ENCODE assay signal across 9 cellular contexts in genomic region chr22:46830001-46830715, GRCh38.
DNase-seq lines count a peak whose midpoint lies in the region; ATAC-seq and TF ChIP-seq lines count a peak whose summit lies in the region.
"Had no signal": no experiment of that assay in that cellular context is flagged by ENCODE, and none has a peak within 500 bp of the region (broad histone marks: within the 10 kb centered on the region; RNA-seq: fewer than 3 reads in every experiment).

No MANE protein-coding gene starts in this region.

- no peak overlapping the region for H3K4me3 Mint-ChIP-seq in activated CD4-positive, alpha-beta memory T cell treated with anti-CD3 and anti-CD28 coated beads for 36 hours

- H3K4me3 ChIP-seq in skeletal muscle cell (ENCODE audit: low read depth, low read length) = no peak overlapping the region

- POLR2A ChIA-PET in activated CD4-positive, alpha-beta memory T cell treated with anti-CD3 and anti-CD28 coated beads for 36 hours (lab: Charles Lee) = no interaction called here

- CTCF ChIA-PET in activated CD4-positive, alpha-beta memory T cell treated with anti-CD3 and anti-CD28 coated beads for 36 hours (lab: Charles Lee) = no interaction called here

- H3K27ac Mint-ChIP-seq in activated CD4-positive, alpha-beta memory T cell treated with anti-CD3 and anti-CD28 coated beads for 36 hours = no peak overlapping the region

- H3K36me3 Mint-ChIP-seq in activated CD4-positive, alpha-beta memory T cell treated with anti-CD3 and anti-CD28 coated beads for 36 hours = peaks cover 46% of the 10 kb centered on the region

- H3K9me3 Mint-ChIP-seq in activated CD4-positive, alpha-beta memory T cell treated with anti-CD3 and anti-CD28 coated beads for 36 hours = peaks cover 12% of the 10 kb centered on the region

- intact Hi-C loops in head of caudate nucleus (cut with DNase I) = no loop called here
- intact Hi-C loops in activated CD4-positive, alpha-beta memory T cell treated with anti-CD3 and anti-CD28 coated beads for 36 hours (cut with micrococcal nuclease) = no loop called here

- DNase-seq in GM03348 (ENCODE audit: low spot score) (peak; percentile 81), head of caudate nucleus (peak in 25 of 42 donors; percentile 20 to 72 (median 48)), skeletal muscle cell (ENCODE audit: low read depth) (peak; percentile 43)
- no peak for DNase-seq in activated CD4-positive, alpha-beta memory T cell treated with anti-CD3 and anti-CD28 coated beads for 36 hours
- no peak for DNase-seq in central memory CD4-positive, alpha-beta T cell
- no peak for DNase-seq in activated CD4-positive, CD25-positive, alpha-beta regulatory T cell (lab: John Stamatoyannopoulos, UW)
- DNase-seq: glutamatergic neuron had no signal

- no peaks in the 10 kb centered on the region for H3K27me3 Mint-ChIP-seq in activated CD4-positive, alpha-beta memory T cell treated with anti-CD3 and anti-CD28 coated beads for 36 hours

- H3K4me1 Mint-ChIP-seq in activated CD4-positive, alpha-beta memory T cell treated with anti-CD3 and anti-CD28 coated beads for 36 hours (ENCODE audit: low read depth) = peaks cover 14% of the 10 kb centered on the region

- ATAC-seq in SK-N-SH treated with all-trans-retinoic acid at 6 μM for 48 hours (peak; percentile 88), GM21737 (IDR thresholded peaks at IDR 0.05; ENCODE audit: unreplicated experiment) (no peak)

TF ChIP-seq in SK-N-SH treated with all-trans-retinoic acid at 6 μM for 48 hours, 23 proteins besides CTCF, POLR2A, EP300 and RAD21:
- no peak for TF ChIP-seq CREB5 (CRISPR knock-in tag; IDR thresholded peaks at IDR 0.05; ENCODE audit: low read depth)
- peak; percentile 55; the same call in 1 of the 2 replicates for TF ChIP-seq TCF4 (CRISPR knock-in tag; IDR thresholded peaks at IDR 0.05; ENCODE audit: borderline replicate concordance)
- peak; percentile 79 for TF ChIP-seq ISL1 (CRISPR knock-in tag; IDR thresholded peaks at IDR 0.05)
- TF ChIP-seq CSDC2 (CRISPR knock-in tag; IDR thresholded peaks at IDR 0.05) = 0 out of 2 replicates have a peak, but pooled peaks have one; percentile 22

Comparison
In these comparisons a context has a peak if more than half of its experiments do, and no peak if none do; other contexts are left out.
1. DNase-seq: peak in GM03348 (single experiment), head of caudate nucleus (25 of 42) and skeletal muscle cell (single experiment); none in activated CD4-positive, alpha-beta memory T cell treated with anti-CD3 and anti-CD28 coated beads for 36 hours (single experiment), central memory CD4-positive, alpha-beta T cell (single experiment) and activated CD4-positive, CD25-positive, alpha-beta regulatory T cell (0 of 4).